1 cellular context compared by ENCODE assay signal in the genomic region with DNA sequence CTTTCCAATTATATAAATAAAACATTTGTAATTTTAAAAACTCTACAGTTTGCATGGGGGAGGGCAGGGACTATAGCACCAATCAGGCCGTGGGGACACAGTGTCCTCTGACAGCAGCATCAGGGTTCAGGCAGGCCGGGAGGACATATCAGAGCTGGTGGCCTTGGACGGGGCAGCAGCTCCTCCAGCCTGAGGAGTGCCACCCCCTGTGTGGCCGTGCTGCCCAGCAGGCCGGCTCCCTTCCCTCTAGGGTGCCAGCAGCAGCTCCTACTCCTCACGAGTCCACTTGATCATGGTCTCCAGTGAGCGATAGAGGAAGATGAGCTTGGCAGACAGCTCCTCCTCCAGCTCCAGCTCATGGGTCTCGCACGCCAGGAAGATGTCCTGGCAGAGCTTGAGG.
TF ChIP-seq lines count a peak whose summit lies in the region.

No MANE protein-coding gene starts in this region.

TF ChIP-seq in H1, 55 proteins besides CTCF, POLR2A, EP300 and RAD21 (continued from another document):
- TF ChIP-seq GABPA (IDR thresholded peaks at IDR 0.05; ENCODE audit: borderline replicate concordance, insufficient read depth, low read length), result no peak
